In genomic region chr14:24058260-24058950, GRCh38 we compare ENCODE assay signal across 8 cellular contexts. TPM values are rescaled to one million over a fixed set of nuclear protein-coding genes. Genes with fewer than 3 reads are reported as not detected.
A peak's percentile ranks its signal among the peaks of the same experiment; 100 is the strongest.
DNase-seq lines count a peak whose midpoint lies in the region; ATAC-seq and TF ChIP-seq lines count a peak whose summit lies in the region.

No MANE protein-coding gene starts in this region.

- no peak overlapping the region for H2AFZ ChIP-seq in SU-DHL-6 (ENCODE audit: low read depth, low read length, severe bottlenecking)

- no peak overlapping the region for H3K4me3 ChIP-seq in MG63
- no peak overlapping the region for H3K4me3 ChIP-seq in SU-DHL-6 (ENCODE audit: insufficient read depth, low read length, poor library complexity, severe bottlenecking)
- H3K4me3 ChIP-seq in colonic mucosa: no peak overlapping the region
- H3K4me3 ChIP-seq in left lung: no peak overlapping the region
- no peak overlapping the region for H3K4me3 ChIP-seq in transverse colon

- WGBS in transverse colon (ENCODE audit: low coverage in 1 of 2), 2 donors: 59% methylated on average over 7 of the region's 7 CpGs; no CpG with 5 or more reads in 1 of the 2 donors

- no peak for TF ChIP-seq EP300 in transverse colon (IDR thresholded peaks at IDR 0.05; ENCODE audit: low read depth)

- H3K4me2 ChIP-seq in SU-DHL-6 (ENCODE audit: low read depth, low read length, poor library complexity, severe bottlenecking): no peak overlapping the region

- in situ Hi-C loops in Caki2 (cut with HindIII; ENCODE audit: low pct_unique_long_range_greater_than_20kb, low sequenced_read_pairs): no loop called here
- in situ Hi-C loops in transverse colon (cut with MboI; ENCODE audit: low pct_ligation_motif_present in 1 of 4, low pct_unique_long_range_greater_than_20kb in 1 of 4, low sequenced_read_pairs in 3 of 4): loop anchor here in 1 of 4 donors (5.0 kb wide), 1 partner anchor 34 kb away; the partner anchor contains the start of gene PCK2

- H3K9me2 ChIP-seq in SU-DHL-6 (replicated peaks; ENCODE audit: insufficient read depth, low read length): no peaks in the 10 kb centered on the region

- ATAC-seq in left lung (peak; percentile 75), GM21423 (IDR thresholded peaks at IDR 0.05; ENCODE audit: unreplicated experiment) (no peak)

- H3K36me3 ChIP-seq in MG63 (no peaks in the 10 kb centered on the region), SU-DHL-6 (ENCODE audit: low read length) (no peaks in the 10 kb centered on the region), colonic mucosa (no peaks in the 10 kb centered on the region), left lung (no peaks in the 10 kb centered on the region), transverse colon (no peaks in the 10 kb centered on the region)

- no peak for TF ChIP-seq POLR2A in transverse colon (IDR thresholded peaks at IDR 0.05)

- intact Hi-C loops in colonic mucosa (cut with DNase I) (loop anchor here (2.0 kb wide), 2 partner anchors 32 to 52 kb away; no protein-coding TSS in a partner anchor), left lung (cut with DNase I) (no loop called here), transverse colon (cut with DNase I; ENCODE audit: low total_unique reads) (no loop called here)

- H4K20me1 ChIP-seq in SU-DHL-6 (ENCODE audit: low read depth, low read length): no peaks in the 10 kb centered on the region

- H3K9ac ChIP-seq in SU-DHL-6 (ENCODE audit: low read length): no peak overlapping the region
- H3K9ac ChIP-seq in colonic mucosa (ENCODE audit: low read depth in 2 of 2, low read length in 2 of 2): no peak overlapping the region

- DNase-seq in Caki2 (ENCODE audit: low read depth) (peak; percentile 63), GM19240 (ENCODE audit: insufficient read length, low spot score) (peak; percentile 83), MG63 (peak; percentile 18), colonic mucosa (peak; percentile 57), left lung (peak; percentile 29 to 56), transverse colon (peak; percentile 84)

- no peaks in the 10 kb centered on the region for H3F3A ChIP-seq in SU-DHL-6 (ENCODE audit: insufficient read depth)

- H3K27me3 ChIP-seq in MG63 (no peaks in the 10 kb centered on the region), SU-DHL-6 (ENCODE audit: low read length) (no peaks in the 10 kb centered on the region), colonic mucosa (no peaks in the 10 kb centered on the region), left lung (peaks cover 0 to 16% of the 10 kb centered on the region in 2 donors), transverse colon (no peaks in the 10 kb centered on the region)

- H3K27ac ChIP-seq in SU-DHL-6 (ENCODE audit: low read depth, low read length) (no peak overlapping the region), colonic mucosa (no peak overlapping the region), left lung (no peak overlapping the region), transverse colon (no peak overlapping the region)

- no peaks in the 10 kb centered on the region for H3K79me2 ChIP-seq in SU-DHL-6 (ENCODE audit: insufficient read depth, low read length)

- H3K4me1 ChIP-seq in colonic mucosa (no peaks in the 10 kb centered on the region), left lung (no peaks in the 10 kb centered on the region), transverse colon (peaks cover 0 to 18% (median 8%) of the 10 kb centered on the region in 4 donors)

- H3K9me3 ChIP-seq in MG63: no peaks in the 10 kb centered on the region
- no peaks in the 10 kb centered on the region for H3K9me3 ChIP-seq in SU-DHL-6 (ENCODE audit: insufficient read depth, low read length)
- H3K9me3 ChIP-seq in colonic mucosa: no peaks in the 10 kb centered on the region
- H3K9me3 ChIP-seq in left lung: no peaks in the 10 kb centered on the region
- H3K9me3 ChIP-seq in transverse colon: no peaks in the 10 kb centered on the region

- TF ChIP-seq CTCF in SU-DHL-6 (IDR thresholded peaks at IDR 0.05; ENCODE audit: insufficient read depth, low read length, poor library complexity, severe bottlenecking) (peak; percentile 54), colonic mucosa (IDR thresholded peaks at IDR 0.05) (peak; percentile 84), left lung (IDR thresholded peaks at IDR 0.05) (peak; percentile 21 to 81), transverse colon (IDR thresholded peaks at IDR 0.05) (peak; percentile 76 to 97 (median 90))

RNA-seq across cellular contexts. Expression of gene CARMIL3, which starts 6.6 kb away (rescaled TPM):
- 0.26 TPM in 1 of 2 replicates, not detected in the other for total RNA-seq in Caki2 (2014; rRNA removed; shearing (Covaris generic); ENCODE audit: low replicate concordance)
- total RNA-seq in MG63 (2014; rRNA removed; shearing (Covaris generic); ENCODE audit: low replicate concordance): not detected in 2 replicates
- total RNA-seq in colonic mucosa: 1 to 10 TPM in 1 of 2 donors, under 1 TPM in 1; 0.29 to 2.1 TPM
- total RNA-seq in left lung: 1 to 10 TPM; 1.0 to 2.3 TPM
- total RNA-seq in transverse colon: 1 to 10 TPM in 3 of 4 donors, under 1 TPM in 1; 0.20 to 4.1 (median 3.0) TPM

RNA-seq across cellular contexts. Expression of gene CPNE6, which starts 13.0 kb away (rescaled TPM):
- total RNA-seq in Caki2 (2014; rRNA removed; shearing (Covaris generic); ENCODE audit: low replicate concordance): 0.07 TPM in 1 of 2 replicates, not detected in the other
- not detected in 2 replicates for total RNA-seq in MG63 (2014; rRNA removed; shearing (Covaris generic); ENCODE audit: low replicate concordance)
- total RNA-seq in colonic mucosa: under 1 TPM in 1 of 2 donors, not detected in 1; 0.45 TPM
- not detected for total RNA-seq in left lung
- 1 to 10 TPM in 1 of 4 donors, not detected in 3; 3.4 TPM for total RNA-seq in transverse colon

RNA-seq across cellular contexts. Expression of gene PCK2, which starts 35.7 kb away (rescaled TPM):
- total RNA-seq in Caki2 (2014; rRNA removed; shearing (Covaris generic); ENCODE audit: low replicate concordance): 19.5 and 54.7 TPM in 2 replicates
- total RNA-seq in MG63 (2014; rRNA removed; shearing (Covaris generic); ENCODE audit: low replicate concordance): 6.7 and 27.5 TPM in 2 replicates
- 100 to 1,000 TPM; 133 to 173 TPM for total RNA-seq in colonic mucosa
- total RNA-seq in left lung: 10 to 100 TPM; 36.5 to 61.3 TPM
- 100 to 1,000 TPM in 3 of 4 donors, 10 to 100 TPM in 1; 74.4 to 238 (median 130) TPM for total RNA-seq in transverse colon

RNA-seq across cellular contexts. Expression of gene DCAF11, which starts 56.2 kb away (rescaled TPM):
- 47.4 and 117 TPM in 2 replicates for total RNA-seq in Caki2 (2014; rRNA removed; shearing (Covaris generic); ENCODE audit: low replicate concordance)
- 22.7 and 64.7 TPM in 2 replicates for total RNA-seq in MG63 (2014; rRNA removed; shearing (Covaris generic); ENCODE audit: low replicate concordance)
- total RNA-seq in colonic mucosa: 100 to 1,000 TPM in 1 of 2 donors, 10 to 100 TPM in 1; 89.2 to 106 TPM
- total RNA-seq in left lung: 10 to 100 TPM; 56.4 to 65.1 TPM
- total RNA-seq in transverse colon: 100 to 1,000 TPM in 3 of 4 donors, 10 to 100 TPM in 1; 86.4 to 267 (median 198) TPM

RNA-seq across cellular contexts. Expression of gene NRL, which starts 56.3 kb away (rescaled TPM):
- 1.8 TPM in 1 of 2 replicates, not detected in the other for total RNA-seq in Caki2 (2014; rRNA removed; shearing (Covaris generic); ENCODE audit: low replicate concordance)
- total RNA-seq in MG63 (2014; rRNA removed; shearing (Covaris generic); ENCODE audit: low replicate concordance): 1.9 and 4.9 TPM in 2 replicates
- total RNA-seq in colonic mucosa (1 to 10 TPM in 1 of 2 donors, under 1 TPM in 1; 0.88 to 2.7 TPM), left lung (1 to 10 TPM; 1.6 to 2.7 TPM), transverse colon (1 to 10 TPM in 3 of 4 donors, not detected in 1; 1.1 to 2.9 (median 1.6) TPM)

Comparison
In these comparisons a context has a peak if more than half of its experiments do, and no peak if none do; other contexts are left out.
1. DNase-seq: peak in every context shown above with its lines; median percentile 84 in transverse colon; 83 in GM19240; 63 in Caki2; 57 in colonic mucosa; 42 in left lung; 18 in MG63.